In the genomic region with DNA sequence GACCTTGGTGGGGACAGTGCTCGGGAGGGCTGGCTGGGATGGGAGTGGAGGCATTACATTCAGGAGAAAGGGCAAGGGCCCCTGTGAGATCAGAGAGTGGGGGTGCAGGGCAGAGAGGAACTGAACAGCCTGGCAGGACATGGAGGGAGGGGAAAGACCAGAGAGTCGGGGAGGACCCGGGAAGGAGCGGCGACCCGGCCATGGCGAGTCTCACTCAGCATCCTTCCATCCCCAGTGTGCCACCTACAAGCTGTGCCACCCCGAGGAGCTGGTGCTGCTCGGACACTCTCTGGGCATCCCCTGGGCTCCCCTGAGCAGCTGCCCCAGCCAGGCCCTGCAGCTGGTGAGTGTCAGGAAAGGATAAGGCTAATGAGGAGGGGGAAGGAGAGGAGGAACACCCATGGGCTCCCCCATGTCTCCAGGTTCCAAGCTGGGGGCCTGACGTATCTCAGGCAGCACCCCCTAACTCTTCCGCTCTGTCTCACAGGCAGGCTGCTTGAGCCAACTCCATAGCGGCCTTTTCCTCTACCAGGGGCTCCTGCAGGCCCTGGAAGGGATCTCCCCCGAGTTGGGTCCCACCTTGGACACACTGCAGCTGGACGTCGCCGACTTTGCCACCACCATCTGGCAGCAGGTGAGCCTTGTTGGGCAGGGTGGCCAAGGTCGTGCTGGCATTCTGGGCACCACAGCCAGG, we compare ENCODE assay signal across 25 cellular contexts. TPM values are rescaled to one million over a fixed set of nuclear protein-coding genes. Genes with fewer than 3 reads are reported as not detected.
DNase-seq lines count a peak whose midpoint lies in the region; ATAC-seq and TF ChIP-seq lines count a peak whose summit lies in the region.
"Had no signal": no experiment of that assay in that cellular context is flagged by ENCODE, and none has a peak within 500 bp of the region (broad histone marks: within the 10 kb centered on the region; RNA-seq: fewer than 3 reads in every experiment).

No MANE protein-coding gene starts in this region.

- H3K9me3 ChIP-seq in colonic mucosa = no peaks in the 10 kb centered on the region
- H3K9me3 ChIP-seq in neuronal stem cell (replicated peaks in 1 of 2; ENCODE audit: control insufficient read depth in 2 of 2, insufficient read depth in 1 of 2, low read depth in 1 of 2, low read length in 2 of 2) = no peaks in the 10 kb centered on the region
- H3K9me3 ChIP-seq: Peyer's patch, suprapubic skin had no signal

- no peaks in the 10 kb centered on the region for H3K36me3 ChIP-seq in ACC112 (ENCODE audit: insufficient read depth, low read length)
- H3K36me3 ChIP-seq in H7 (replicated peaks; ENCODE audit: control insufficient read depth, insufficient read depth, low read length) = peaks cover 4% of the 10 kb centered on the region
- no peaks in the 10 kb centered on the region for H3K36me3 ChIP-seq in colonic mucosa
- peaks cover 9 to 29% of the 10 kb centered on the region in 2 donors for H3K36me3 ChIP-seq in neuronal stem cell (replicated peaks in 1 of 2; ENCODE audit: control insufficient read depth in 2 of 2, insufficient read depth in 2 of 2, low read length in 2 of 2)

- ATAC-seq in GM18867 (IDR thresholded peaks at IDR 0.05; ENCODE audit: unreplicated experiment) (no peak), GM18868 (IDR thresholded peaks at IDR 0.05; ENCODE audit: unreplicated experiment) (no peak)

- H2AFZ ChIP-seq in ACC112 (ENCODE audit: low read length, unreplicated experiment) = no peak overlapping the region
- H2AFZ ChIP-seq in neuronal stem cell (ENCODE audit: low read length) = peak overlapping the region; percentile 76

- H3K4me3 ChIP-seq in ACC112 (ENCODE audit: low read depth, low read length) (0 out of 2 replicates have a peak overlapping the region, but pooled peaks have one; percentile 11), H7 (ENCODE audit: insufficient read depth, low read depth, low read length) (no peak overlapping the region), colonic mucosa (no peak overlapping the region), neuronal stem cell (ENCODE audit: low read length in 2 of 2) (no peak overlapping the region)
- H3K4me3 ChIP-seq: GM12878, Peyer's patch, SK-N-MC, suprapubic skin had no signal

- H4K91ac ChIP-seq in neuronal stem cell (ENCODE audit: low read depth, low read length, poor library complexity) = no peak overlapping the region

- H3K23ac ChIP-seq in neuronal stem cell (ENCODE audit: low read depth, low read length, poor library complexity) = no peak overlapping the region

- no peak overlapping the region for H2BK120ac ChIP-seq in neuronal stem cell (ENCODE audit: low read depth, low read length)

- H2AK5ac ChIP-seq in neuronal stem cell (ENCODE audit: low read depth, low read length) = peak overlapping the region; percentile 60

- H3K79me1 ChIP-seq in neuronal stem cell (ENCODE audit: low read depth, low read length) = peaks cover 4% of the 10 kb centered on the region

- H3K4me1 ChIP-seq in ACC112 (ENCODE audit: control insufficient read depth, insufficient read depth, low read length, unreplicated experiment) = peaks cover 69% of the 10 kb centered on the region
- H3K4me1 ChIP-seq in colonic mucosa = peaks cover 17% of the 10 kb centered on the region
- peaks cover 18 to 20% of the 10 kb centered on the region in 2 donors for H3K4me1 ChIP-seq in neuronal stem cell (ENCODE audit: control insufficient read depth in 2 of 2, insufficient read depth in 1 of 2, low read depth in 1 of 2, low read length in 2 of 2)

- peak overlapping the region; percentile 97 for H3K14ac ChIP-seq in neuronal stem cell (ENCODE audit: low read length)

- no peak overlapping the region for H3K4ac ChIP-seq in neuronal stem cell (ENCODE audit: low read length)

- peak overlapping the region; percentile 43 to 54 for H3K9ac ChIP-seq in colonic mucosa (ENCODE audit: low read depth in 2 of 2, low read length in 2 of 2)
- peak overlapping the region; percentile 15 for H3K9ac ChIP-seq in neuronal stem cell (ENCODE audit: low read depth, low read length, poor library complexity)

- H3K4me2 ChIP-seq in neuronal stem cell (ENCODE audit: insufficient read depth, low read length, poor library complexity, severe bottlenecking) = no peak overlapping the region

- TF ChIP-seq CTCF in colonic mucosa (IDR thresholded peaks at IDR 0.05) = no peak

- H2BK15ac ChIP-seq in neuronal stem cell (ENCODE audit: low read length) = peak overlapping the region; percentile 10

- H2BK5ac ChIP-seq in neuronal stem cell (ENCODE audit: low read length) = peak overlapping the region; percentile 46

- peaks cover 2% of the 10 kb centered on the region for H3K79me2 ChIP-seq in ACC112 (ENCODE audit: control insufficient read depth, insufficient read depth, low read length, unreplicated experiment)

- H4K8ac ChIP-seq in neuronal stem cell (ENCODE audit: low read depth, low read length) = no peak overlapping the region

- H3K27ac ChIP-seq in ACC112 (ENCODE audit: low read depth, low read length) = peak overlapping the region; percentile 79
- peak overlapping the region; percentile 60 for H3K27ac ChIP-seq in colonic mucosa
- H3K27ac ChIP-seq in neuronal stem cell (replicated peaks; ENCODE audit: low read length) = no peak overlapping the region
- H3K27ac ChIP-seq: SK-N-MC, suprapubic skin had no signal

- intact Hi-C loops in colonic mucosa (cut with DNase I) = loop anchor here (10.0 kb wide), 2 partner anchors 149 to 279 kb away; no protein-coding TSS in a partner anchor

- peak overlapping the region; percentile 51 for H3K18ac ChIP-seq in neuronal stem cell (ENCODE audit: low read length)

- peak overlapping the region; percentile 49 for H2BK12ac ChIP-seq in neuronal stem cell (ENCODE audit: low read length)

- no CpG with 5 or more reads among the region's 17 CpGs for WGBS in neuronal stem cell (ENCODE audit: extremely low coverage in 2 of 2, insufficient read length in 2 of 2, insufficient replicate concordance in 1 of 2), 2 donors

- peak; percentile 50 for DNase-seq in H7
- no peak for DNase-seq in colonic mucosa
- DNase-seq in neuronal stem cell (ENCODE audit: low spot score) = no peak
- DNase-seq in HUDEP-2 (lab: John Stamatoyannopoulos, UW; ENCODE audit: unreplicated experiment in 76 of 76) = no peak
- no peak for DNase-seq in pons (ENCODE audit: low spot score)
- DNase-seq: activated naive CD4-positive, alpha-beta T cell treated with anti-CD3 and anti-CD28 coated beads for 36 hours; activated T-cell treated with anti-CD3 and anti-CD28 coated beads, Interleukin-2, amount 50 U/mL, for 24 hours; aorta; effector CD4-positive, alpha-beta T cell; GF-D8; HCEC 1CT; NCI-H1105; NK-92 treated with Interleukin-12 subunit alpha and Interleukin-12 subunit beta, amount 100 ng/mL, for 24 hours; stimulated activated CD8-positive, alpha-beta memory T cell treated with anti-CD3 and anti-CD28 coated beads, Interleukin-4, amount 100 ng/mL, for 48 hours had no signal

- H3K27me3 ChIP-seq in ACC112 (ENCODE audit: insufficient read depth, low read length) = no peaks in the 10 kb centered on the region
- no peaks in the 10 kb centered on the region for H3K27me3 ChIP-seq in H7 (ENCODE audit: control insufficient read depth, insufficient read depth, low read length)
- no peaks in the 10 kb centered on the region for H3K27me3 ChIP-seq in colonic mucosa
- no peaks in the 10 kb centered on the region for H3K27me3 ChIP-seq in neuronal stem cell (ENCODE audit: control insufficient read depth in 3 of 3, insufficient read depth in 3 of 3, low read depth in 1 of 3, low read length in 3 of 3)
- H3K27me3 ChIP-seq: Peyer's patch, suprapubic skin had no signal

RNA-seq across cellular contexts. Expression of a gene that starts 0.9 kb away (rescaled TPM):
- total RNA-seq in H7 (2014; rRNA removed; shearing (Covaris generic)) = 0.28 TPM in 1 of 2 replicates, not detected in the other
- total RNA-seq in colonic mucosa = under 1 TPM in 1 of 2 donors, not detected in 1; 0.37 TPM
- not detected for polyA plus RNA-seq in neuronal stem cell (2013, experiment 1 of 2)
- not detected for polyA plus RNA-seq in neuronal stem cell (2013, experiment 2 of 2)
- total RNA-seq: A673; activated naive CD4-positive, alpha-beta T cell treated with anti-CD3 and anti-CD28 coated beads for 36 hours; mesothelial cell of epicardium; Peyer's patch had no signal
- polyA plus RNA-seq: CD14-positive monocyte, neural cell had no signal

RNA-seq across cellular contexts. Expression of a gene that starts 35.5 kb away (rescaled TPM):
- 243 and 325 TPM in 2 replicates for total RNA-seq in H7 (2014; rRNA removed; shearing (Covaris generic))
- 100 to 1,000 TPM; 106 to 152 TPM for total RNA-seq in colonic mucosa
- polyA plus RNA-seq in neuronal stem cell (2013, experiment 1 of 2) = 102 TPM
- polyA plus RNA-seq in neuronal stem cell (2013, experiment 2 of 2) = 99.7 TPM

RNA-seq across cellular contexts. Expression of a gene that starts 38.1 kb away (rescaled TPM):
- total RNA-seq in H7 (2014; rRNA removed; shearing (Covaris generic)) = 85.6 and 99.9 TPM in 2 replicates
- total RNA-seq in colonic mucosa = 100 to 1,000 TPM in 1 of 2 donors, 10 to 100 TPM in 1; 80.1 to 111 TPM
- 61.9 TPM for polyA plus RNA-seq in neuronal stem cell (2013, experiment 1 of 2)
- 61.2 TPM for polyA plus RNA-seq in neuronal stem cell (2013, experiment 2 of 2)

RNA-seq across cellular contexts. Expression of a gene that starts 46.6 kb away (rescaled TPM):
- total RNA-seq in H7 (2014; rRNA removed; shearing (Covaris generic)) = 13.2 and 15.2 TPM in 2 replicates
- 10 to 100 TPM; 40.3 to 44.5 TPM for total RNA-seq in colonic mucosa
- 13.2 TPM for polyA plus RNA-seq in neuronal stem cell (2013, experiment 1 of 2)
- polyA plus RNA-seq in neuronal stem cell (2013, experiment 2 of 2) = 13.2 TPM

RNA-seq across cellular contexts. Expression of a gene that starts 53.3 kb away (rescaled TPM):
- total RNA-seq in H7 (2014; rRNA removed; shearing (Covaris generic)) = not detected in 2 replicates
- under 1 TPM; 0.17 to 0.90 TPM for total RNA-seq in colonic mucosa
- not detected for polyA plus RNA-seq in neuronal stem cell (2013, experiment 1 of 2)
- polyA plus RNA-seq in neuronal stem cell (2013, experiment 2 of 2) = not detected
- total RNA-seq: A673, GM12878, mesothelial cell of epicardium had no signal
- polyA plus RNA-seq: CD14-positive monocyte, neural cell had no signal
